25 cellular contexts compared by ENCODE assay signal in genomic region chr19:9981406-9982260, GRCh38. TPM values are rescaled to one million over a fixed set of nuclear protein-coding genes. Genes with fewer than 3 reads are reported as not detected.
"Had no signal": no experiment of that assay in that cellular context is flagged by ENCODE, and none has a peak within 500 bp of the region (broad histone marks: within the 10 kb centered on the region; RNA-seq: fewer than 3 reads in every experiment).

No MANE protein-coding gene starts in this region.

- ATAC-seq: activated CD8-positive, alpha-beta memory T cell treated with anti-CD3 and anti-CD28 coated beads, Interleukin-2, amount 10 ng/mL, durations not matched to agents 7 days and 5 days; activated naive CD8-positive, alpha-beta T cell treated with anti-CD3 and anti-CD28 coated beads, Interleukin-2, amount 50 U/mL, for 24 hours; esophagus mucosa; foreskin keratinocyte; stimulated activated naive CD8-positive, alpha-beta T cell treated with anti-CD3 and anti-CD28 coated beads, Interleukin-15, Interleukin-2, amounts not matched to agents 100 U/mL and 50 U/mL, for 24 hours had no signal

- H3K36me3 Mint-ChIP-seq: activated CD8-positive, alpha-beta memory T cell treated with anti-CD3 and anti-CD28 coated beads, Interleukin-2, amount 10 ng/mL, durations not matched to agents 7 days and 5 days; immature natural killer cell; natural killer cell had no signal

- H3K27me3 ChIP-seq: ascending aorta, foreskin keratinocyte, right atrium auricular region, suprapubic skin had no signal

- H3K36me3 ChIP-seq: ascending aorta had no signal

- H3K9me3 Mint-ChIP-seq: activated naive CD8-positive, alpha-beta T cell treated with anti-CD3 and anti-CD28 coated beads, Interleukin-2, amount 50 U/mL, for 24 hours; activated T-helper 2 cell treated with anti-CD3 and anti-CD28 coated beads, Interferon-gamma antibody, Interleukin-2, Interleukin-4, amounts not matched to agents 10 μg/mL and 5 μg/mL and 100 μg/mL, durations not matched to agents 14 hours and 24 hours and 36 hours; immature natural killer cell; natural killer cell had no signal

- H3K27ac ChIP-seq: ascending aorta, foreskin keratinocyte, right atrium auricular region, suprapubic skin had no signal

- H3K4me1 Mint-ChIP-seq: activated CD8-positive, alpha-beta memory T cell treated with anti-CD3 and anti-CD28 coated beads, Interleukin-2, amount 10 ng/mL, durations not matched to agents 7 days and 5 days; activated naive CD8-positive, alpha-beta T cell treated with anti-CD3 and anti-CD28 coated beads, Interleukin-2, amount 50 U/mL, for 24 hours; immature natural killer cell; natural killer cell had no signal

- H3K4me3 Mint-ChIP-seq: activated CD8-positive, alpha-beta memory T cell treated with anti-CD3 and anti-CD28 coated beads, Interleukin-2, amount 10 ng/mL, durations not matched to agents 7 days and 5 days; activated naive CD4-positive, alpha-beta T cell treated with anti-CD3 and anti-CD28 coated beads for 36 hours; activated naive CD8-positive, alpha-beta T cell treated with anti-CD3 and anti-CD28 coated beads, Interleukin-2, amount 50 U/mL, for 24 hours; immature natural killer cell; natural killer cell had no signal

- H3K27ac Mint-ChIP-seq: activated CD8-positive, alpha-beta memory T cell treated with anti-CD3 and anti-CD28 coated beads, Interleukin-2, amount 10 ng/mL, durations not matched to agents 7 days and 5 days; activated naive CD4-positive, alpha-beta T cell treated with anti-CD3 and anti-CD28 coated beads for 36 hours; activated naive CD8-positive, alpha-beta T cell treated with anti-CD3 and anti-CD28 coated beads, Interleukin-2, amount 50 U/mL, for 24 hours; activated T-helper 2 cell treated with anti-CD3 and anti-CD28 coated beads, Interferon-gamma antibody, Interleukin-2, Interleukin-4, amounts not matched to agents 10 μg/mL and 5 μg/mL and 100 μg/mL, durations not matched to agents 14 hours and 24 hours and 36 hours; immature natural killer cell; natural killer cell; progenitor cell of endocrine pancreas had no signal

- H3K9me3 ChIP-seq: ascending aorta, right atrium auricular region, suprapubic skin had no signal

- H3K4me3 ChIP-seq: ascending aorta, right atrium auricular region, smooth muscle cell, suprapubic skin had no signal

- H3K4me1 ChIP-seq: foreskin keratinocyte had no signal

- DNase-seq: activated CD4-positive, alpha-beta T cell treated with anti-CD3 and anti-CD28 coated beads, Interleukin-2, amount 50 U/mL, for 4 hours; activated CD4-positive, CD25-positive, alpha-beta regulatory T cell treated with anti-CD3 and anti-CD28 coated beads, Interleukin-2, amount 50 U/mL, for 72 hours; activated CD8-positive, alpha-beta memory T cell treated with anti-CD3 and anti-CD28 coated beads, Interleukin-2, amount 10 ng/mL, durations not matched to agents 7 days and 5 days; activated naive CD4-positive, alpha-beta T cell treated with anti-CD3 and anti-CD28 coated beads for 36 hours; activated naive CD8-positive, alpha-beta T cell treated with anti-CD3 and anti-CD28 coated beads, Interleukin-2, amount 50 U/mL, for 24 hours; activated T-cell treated with anti-CD3 and anti-CD28 coated beads, Interleukin-2, amount 50 U/mL, for 1 hour; foreskin keratinocyte; immature natural killer cell; mesenchymal stem cell; natural killer cell; nucleus accumbens; stimulated activated CD4-positive, alpha-beta T cell treated with anti-CD3 and anti-CD28 coated beads, Interleukin-4, amount 100 ng/mL, for 4 hours; stimulated activated CD8-positive, alpha-beta memory T cell treated with anti-CD3 and anti-CD28 coated beads, Interleukin-4, amount 100 ng/mL, for 48 hours; stimulated activated naive CD8-positive, alpha-beta T cell treated with anti-CD3 and anti-CD28 coated beads, Interleukin-15, Interleukin-2, amounts not matched to agents 100 U/mL and 50 U/mL, for 24 hours; T-helper 1 cell; trophoblast cell had no signal

RNA-seq across cellular contexts. Expression of gene RDH8, which starts 31.6 kb away (rescaled TPM):
- total RNA-seq: activated CD8-positive, alpha-beta memory T cell treated with anti-CD3 and anti-CD28 coated beads, Interleukin-2, amount 10 ng/mL, durations not matched to agents 7 days and 5 days; activated naive CD4-positive, alpha-beta T cell treated with anti-CD3 and anti-CD28 coated beads for 36 hours; activated T-helper 2 cell treated with anti-CD3 and anti-CD28 coated beads, Interferon-gamma antibody, Interleukin-2, Interleukin-4, amounts not matched to agents 10 μg/mL and 5 μg/mL and 100 μg/mL, durations not matched to agents 14 hours and 24 hours and 36 hours; ascending aorta; cardiac septum; esophagus mucosa; foreskin keratinocyte; liver; natural killer cell; progenitor cell of endocrine pancreas; right atrium auricular region; smooth muscle cell; suprapubic skin had no signal
